In genomic region chr19:49701271-49701786, GRCh38 we compare ENCODE assay signal across 23 cellular contexts. TPM values are rescaled to one million over a fixed set of nuclear protein-coding genes. Genes with fewer than 3 reads are reported as not detected.
DNase-seq lines count a peak whose midpoint lies in the region; ATAC-seq and TF ChIP-seq lines count a peak whose summit lies in the region.
"Had no signal": no experiment of that assay in that cellular context is flagged by ENCODE, and none has a peak within 500 bp of the region (broad histone marks: within the 10 kb centered on the region; RNA-seq: fewer than 3 reads in every experiment).

No MANE protein-coding gene starts in this region.

- intact Hi-C loops in Panc1 (cut with micrococcal nuclease; ENCODE audit: unreplicated experiment) = no loop called here

- H2AFZ ChIP-seq in GM23248 = no peak overlapping the region

- TF ChIP-seq CTCF in Panc1 (IDR thresholded peaks at IDR 0.05) = no peak
- TF ChIP-seq CTCF in nephron progenitor cell (IDR thresholded peaks at IDR 0.05) = no peak
- TF ChIP-seq CTCF in foreskin fibroblast (IDR thresholded peaks at IDR 0.05; ENCODE audit: low read depth, low read length) = no peak

- H3K4me1 Mint-ChIP-seq in nephron progenitor cell = peaks cover 28% of the 10 kb centered on the region
- H3K4me1 Mint-ChIP-seq: activated B cell treated with CpG ODN at 0.5 μM for 24 hours; activated naive CD4-positive, alpha-beta T cell treated with anti-CD3 and anti-CD28 coated beads, Interleukin-2, amount 50 U/mL, for 24 hours had no signal

- peaks cover 33% of the 10 kb centered on the region for H3K36me3 Mint-ChIP-seq in nephron progenitor cell (ENCODE audit: low read depth)
- H3K36me3 Mint-ChIP-seq: activated naive CD4-positive, alpha-beta T cell treated with anti-CD3 and anti-CD28 coated beads, Interleukin-2, amount 50 U/mL, for 24 hours had no signal

- no peaks in the 10 kb centered on the region for H3K9me2 ChIP-seq in GM23248 (ENCODE audit: insufficient read depth)

- H3K4me3 Mint-ChIP-seq in nephron progenitor cell = peak overlapping the region; percentile 33
- H3K4me3 Mint-ChIP-seq: activated B cell treated with CpG ODN at 0.5 μM for 24 hours; activated naive CD4-positive, alpha-beta T cell treated with anti-CD3 and anti-CD28 coated beads, Interleukin-2, amount 50 U/mL, for 24 hours; activated T-helper 1 cell treated with anti-CD3 and anti-CD28 coated beads, Interleukin-12 subunit alpha, Interleukin-12 subunit beta, Interleukin-2, Interleukin-4 antibody, amounts not matched to agents 30 ng/mL and 10 ng/mL and 1 ng/mL, durations not matched to agents 14 hours and 24 hours and 36 hours had no signal

- H3K9me3 ChIP-seq in Panc1 (ENCODE audit: control insufficient read depth, insufficient read depth, low read depth, low read length) = no peaks in the 10 kb centered on the region
- H3K9me3 ChIP-seq in GM23248 (ENCODE audit: low read depth) = no peaks in the 10 kb centered on the region

- CTCF ChIA-PET in Panc1 (lab: Charles Lee) = no interaction called here

- H3K4me1 ChIP-seq in Panc1 (ENCODE audit: control insufficient read depth, insufficient read depth, low read length) (no peaks in the 10 kb centered on the region), GM23248 (ENCODE audit: insufficient read depth) (no peaks in the 10 kb centered on the region)

- in situ Hi-C loops in Panc1 (cut with HindIII; ENCODE audit: low pct_unique_long_range_greater_than_20kb, low sequenced_read_pairs) (no loop called here), GM23248 (cut with MboI) (no loop called here)

- H3K27me3 ChIP-seq in Panc1 (ENCODE audit: control insufficient read depth, insufficient read depth, low read length) (no peaks in the 10 kb centered on the region), GM23248 (replicated peaks; ENCODE audit: insufficient read depth) (no peaks in the 10 kb centered on the region)

- H3K27me3 Mint-ChIP-seq in nephron progenitor cell (ENCODE audit: low read depth, poor library complexity) = no peaks in the 10 kb centered on the region
- H3K27me3 Mint-ChIP-seq: activated naive CD4-positive, alpha-beta T cell treated with anti-CD3 and anti-CD28 coated beads, Interleukin-2, amount 50 U/mL, for 24 hours had no signal

- H3K27ac ChIP-seq in Panc1 (ENCODE audit: low read length) = no peak overlapping the region
- no peak overlapping the region for H3K27ac ChIP-seq in GM23248

- peak overlapping the region; percentile 92 for H3K27ac Mint-ChIP-seq in nephron progenitor cell
- H3K27ac Mint-ChIP-seq: activated B cell treated with CpG ODN at 0.5 μM for 24 hours; activated naive CD4-positive, alpha-beta T cell treated with anti-CD3 and anti-CD28 coated beads, Interleukin-2, amount 50 U/mL, for 24 hours; activated T-helper 1 cell treated with anti-CD3 and anti-CD28 coated beads, Interleukin-12 subunit alpha, Interleukin-12 subunit beta, Interleukin-2, Interleukin-4 antibody, amounts not matched to agents 30 ng/mL and 10 ng/mL and 1 ng/mL, durations not matched to agents 14 hours and 24 hours and 36 hours had no signal

- H3K4me3 ChIP-seq in Panc1 (ENCODE audit: low read depth in 2 of 2, low read length in 2 of 2) (no peak overlapping the region), foreskin fibroblast (ENCODE audit: low read depth in 1 of 2, low read length in 2 of 2) (no peak overlapping the region), GM23248 (no peak overlapping the region)

- ATAC-seq in Panc1 = peak; percentile 74; the same call in 1 of the 2 replicates
- ATAC-seq: left ventricle myocardium superior had no signal

- no peaks in the 10 kb centered on the region for H3F3A ChIP-seq in GM23248 (ENCODE audit: insufficient read depth)

- H3K9ac ChIP-seq in GM23248 = no peak overlapping the region

- H4K20me1 ChIP-seq in GM23248 (ENCODE audit: insufficient read depth) = no peaks in the 10 kb centered on the region

- H3K36me3 ChIP-seq in Panc1 (ENCODE audit: control insufficient read depth, insufficient read depth, low read length) = no peaks in the 10 kb centered on the region
- no peaks in the 10 kb centered on the region for H3K36me3 ChIP-seq in GM23248 (ENCODE audit: low read depth)

- POLR2A ChIA-PET in Panc1 (lab: Charles Lee) = no interaction called here

- WGBS in GM23248 (ENCODE audit: low coverage in 1 of 2, low lambda C conversion rate in 2 of 2, missing lambda C conversion rate in 2 of 2), 2 experiments = 73 to 80% methylated on average over 6 to 40 of the region's 40 CpGs

- H3K4me2 ChIP-seq in GM23248 (ENCODE audit: unreplicated experiment) = no peak overlapping the region

- BruUV-seq in Panc1 (replicated peaks; lab: Mats Ljungman, UMichigan) = no TSS peak

- H3K79me2 ChIP-seq in GM23248 (ENCODE audit: insufficient read depth) = no peaks in the 10 kb centered on the region

- H3K9me3 Mint-ChIP-seq in nephron progenitor cell = no peaks in the 10 kb centered on the region
- H3K9me3 Mint-ChIP-seq: activated B cell treated with CpG ODN at 0.5 μM for 24 hours; activated naive CD4-positive, alpha-beta T cell treated with anti-CD3 and anti-CD28 coated beads, Interleukin-2, amount 50 U/mL, for 24 hours; activated T-helper 1 cell treated with anti-CD3 and anti-CD28 coated beads, Interleukin-12 subunit alpha, Interleukin-12 subunit beta, Interleukin-2, Interleukin-4 antibody, amounts not matched to agents 30 ng/mL and 10 ng/mL and 1 ng/mL, durations not matched to agents 14 hours and 24 hours and 36 hours had no signal

- DNase-seq in stimulated activated CD4-positive, alpha-beta T cell treated with anti-CD3 and anti-CD28 coated beads, Interleukin-15, amount 100 ng/mL, for 24 hours = peak; percentile 42
- DNase-seq in stimulated activated CD4-positive, alpha-beta T cell treated with anti-CD3 and anti-CD28 coated beads, Interleukin-2, amount 100 ng/mL, for 24 hours = no peak
- DNase-seq in Panc1 (ENCODE audit: low read depth, low spot score) (no peak), nephron progenitor cell (peak; percentile 64), HuH-7.5 (ENCODE audit: low spot score) (no peak), foreskin fibroblast (no peak), GM23248 (no peak), NOMO-1 treated with dmso at 0.1 percent for 144 hours (lab: John Stamatoyannopoulos, UW; ENCODE audit: unreplicated experiment) (no peak)
- DNase-seq: activated B cell treated with CpG ODN at 0.5 μM for 24 hours; activated CD4-positive, alpha-beta T cell treated with anti-CD3 and anti-CD28 coated beads, Interleukin-2, amount 50 U/mL, for 4 hours; C1 segment of cervical spinal cord; central memory CD4-positive, alpha-beta T cell; dermis blood vessel endothelial cell; hypothalamus; Kasumi-1; left ventricle myocardium superior; MV-4-11; NCI-H1436 treated with DMSO at 0.1 percent for 48 hours; NCI-H510A; nucleus accumbens; substantia nigra had no signal

RNA-seq across cellular contexts. Expression of gene CPT1C, which starts 10.4 kb away (rescaled TPM):
- 0.23 TPM for total RNA-seq in Panc1 (2021; ENCODE audit: unreplicated experiment)
- 2.0 TPM for polyA plus RNA-seq in Panc1 (2012; ENCODE audit: insufficient read length)
- 11.7 and 16.6 TPM in 2 replicates for total RNA-seq in GM23248 (2014; rRNA removed; shearing (Covaris generic))
- polyA plus RNA-seq in GM23248 (2016; fragmentation: Nextera tagmentation; extraction: Ambion mirVana) = 14.3 and 16.8 TPM in 2 replicates

RNA-seq across cellular contexts. Expression of gene ADM5, which starts 11.9 kb away (rescaled TPM):
- total RNA-seq in Panc1 (2021; ENCODE audit: unreplicated experiment) = 4.7 TPM
- polyA plus RNA-seq in Panc1 (2012; ENCODE audit: insufficient read length) = 2.9 TPM
- total RNA-seq in GM23248 (2014; rRNA removed; shearing (Covaris generic)) = 0.25 TPM in 1 of 2 replicates, not detected in the other
- polyA plus RNA-seq in GM23248 (2016; fragmentation: Nextera tagmentation; extraction: Ambion mirVana) = 0.10 TPM in 1 of 2 replicates, not detected in the other

RNA-seq across cellular contexts. Expression of gene PRMT1, which starts 24.3 kb away (rescaled TPM):
- 219 TPM for total RNA-seq in Panc1 (2021; ENCODE audit: unreplicated experiment)
- polyA plus RNA-seq in Panc1 (2012; ENCODE audit: insufficient read length) = 317 TPM
- total RNA-seq in GM23248 (2014; rRNA removed; shearing (Covaris generic)) = 192 and 225 TPM in 2 replicates
- polyA plus RNA-seq in GM23248 (2016; fragmentation: Nextera tagmentation; extraction: Ambion mirVana) = 164 and 173 TPM in 2 replicates

RNA-seq across cellular contexts. Expression of gene BCL2L12, which starts 35.6 kb away (rescaled TPM):
- total RNA-seq in Panc1 (2021; ENCODE audit: unreplicated experiment) = 69.6 TPM
- polyA plus RNA-seq in Panc1 (2012; ENCODE audit: insufficient read length) = 59.0 TPM
- total RNA-seq in GM23248 (2014; rRNA removed; shearing (Covaris generic)) = 4.3 and 9.5 TPM in 2 replicates
- polyA plus RNA-seq in GM23248 (2016; fragmentation: Nextera tagmentation; extraction: Ambion mirVana) = 16.6 and 16.7 TPM in 2 replicates

RNA-seq across cellular contexts. Expression of gene IRF3, which starts 35.7 kb away (rescaled TPM):
- total RNA-seq in Panc1 (2021; ENCODE audit: unreplicated experiment) = 109 TPM
- polyA plus RNA-seq in Panc1 (2012; ENCODE audit: insufficient read length) = 176 TPM
- 50.0 and 55.6 TPM in 2 replicates for total RNA-seq in GM23248 (2014; rRNA removed; shearing (Covaris generic))
- polyA plus RNA-seq in GM23248 (2016; fragmentation: Nextera tagmentation; extraction: Ambion mirVana) = 28.6 and 28.8 TPM in 2 replicates

Comparison
In these comparisons a context has a peak if more than half of its experiments do, and no peak if none do; other contexts are left out.
1. DNase-seq: peak in stimulated activated CD4-positive, alpha-beta T cell treated with anti-CD3 and anti-CD28 coated beads, Interleukin-15, amount 100 ng/mL, for 24 hours (single experiment) and nephron progenitor cell (single experiment); none in stimulated activated CD4-positive, alpha-beta T cell treated with anti-CD3 and anti-CD28 coated beads, Interleukin-2, amount 100 ng/mL, for 24 hours (0 of 2), Panc1 (single experiment), HuH-7.5 (single experiment), foreskin fibroblast (0 of 2), GM23248 (single experiment) and NOMO-1 treated with dmso at 0.1 percent for 144 hours (single experiment).
2. RNA of gene CPT1C, which starts 10.4 kb away (total RNA-seq): 11.7 to 16.6 TPM in GM23248; 0.23 TPM in Panc1 (single experiment); every median in the first group is over 10 times any median in the second.